ENCODE assay signal across 21 cellular contexts in genomic region chr6:77474973-77475372, GRCh38. TPM values are rescaled to one million over a fixed set of nuclear protein-coding genes. Genes with fewer than 3 reads are reported as not detected.
"Had no signal": no experiment of that assay in that cellular context is flagged by ENCODE, and none has a peak within 500 bp of the region (broad histone marks: within the 10 kb centered on the region; RNA-seq: fewer than 3 reads in every experiment).

No MANE protein-coding gene starts in this region.

- H3K27me3 Mint-ChIP-seq: activated CD4-positive, alpha-beta T cell treated with anti-CD3 and anti-CD28 coated beads, Interleukin-2, amount 10 ng/mL, durations not matched to agents 7 days and 5 days; progenitor cell of endocrine pancreas had no signal

- H3K36me3 Mint-ChIP-seq: naive B cell had no signal

- H3K27ac Mint-ChIP-seq: activated CD4-positive, alpha-beta T cell treated with anti-CD3 and anti-CD28 coated beads, Interleukin-2, amount 10 ng/mL, durations not matched to agents 7 days and 5 days; activated CD8-positive, alpha-beta T cell treated with anti-CD3 and anti-CD28 coated beads, Interleukin-2, amount 10 ng/mL, durations not matched to agents 7 days and 5 days; activated naive CD4-positive, alpha-beta T cell treated with anti-CD3 and anti-CD28 coated beads for 36 hours; memory B cell; progenitor cell of endocrine pancreas had no signal

- H3K36me3 ChIP-seq: esophagus muscularis mucosa, gastroesophageal sphincter, heart left ventricle, left lung had no signal

- H3K4me3 Mint-ChIP-seq: activated naive CD4-positive, alpha-beta T cell treated with anti-CD3 and anti-CD28 coated beads for 36 hours; neural crest cell had no signal

- H3K4me1 ChIP-seq: esophagus muscularis mucosa, gastroesophageal sphincter, heart left ventricle, left lung had no signal

- H3K4me3 ChIP-seq: esophagus muscularis mucosa, gastroesophageal sphincter, heart left ventricle, left lung, mucosa of descending colon had no signal

- H3K4me1 Mint-ChIP-seq: neural crest cell had no signal

- H3K27me3 ChIP-seq: esophagus muscularis mucosa, gastroesophageal sphincter, heart left ventricle, left lung had no signal

- H3K9me3 Mint-ChIP-seq: activated naive CD4-positive, alpha-beta T cell treated with anti-CD3 and anti-CD28 coated beads for 36 hours had no signal

- DNase-seq: activated CD4-positive, alpha-beta T cell treated with anti-CD3 and anti-CD28 coated beads, Interleukin-2, amount 10 ng/mL, durations not matched to agents 7 days and 5 days; activated CD4-positive, CD25-positive, alpha-beta regulatory T cell; activated CD8-positive, alpha-beta memory T cell treated with anti-CD3 and anti-CD28 coated beads, Interleukin-2, amount 50 U/mL, for 48 hours; activated CD8-positive, alpha-beta T cell treated with anti-CD3 and anti-CD28 coated beads, Interleukin-2, amount 10 ng/mL, durations not matched to agents 7 days and 5 days; activated naive CD4-positive, alpha-beta T cell treated with anti-CD3 and anti-CD28 coated beads for 36 hours; cerebellar nuclear complex; effector CD4-positive, alpha-beta T cell; heart left ventricle; naive B cell; stimulated activated naive CD4-positive, alpha-beta T cell treated with Interleukin-2 at 50 U/mL for 16 hours; T-helper 1 cell; T1000; trophoblast cell had no signal

- ATAC-seq: activated CD8-positive, alpha-beta T cell treated with anti-CD3 and anti-CD28 coated beads, Interleukin-2, amount 10 ng/mL, durations not matched to agents 7 days and 5 days; gastroesophageal sphincter; heart left ventricle; left lung; mucosa of descending colon had no signal

- H3K27ac ChIP-seq: esophagus muscularis mucosa, gastroesophageal sphincter, heart left ventricle, left lung had no signal

RNA-seq across cellular contexts. Expression of gene HTR1B, which starts 11.7 kb away (rescaled TPM):
- total RNA-seq: activated CD4-positive, alpha-beta T cell treated with anti-CD3 and anti-CD28 coated beads, Interleukin-2, amount 10 ng/mL, durations not matched to agents 7 days and 5 days; activated CD8-positive, alpha-beta T cell treated with anti-CD3 and anti-CD28 coated beads, Interleukin-2, amount 10 ng/mL, durations not matched to agents 7 days and 5 days; activated naive CD4-positive, alpha-beta T cell treated with anti-CD3 and anti-CD28 coated beads for 36 hours; osteoblast had no signal
